ENCODE assay signal across 33 cellular contexts in the genomic region with DNA sequence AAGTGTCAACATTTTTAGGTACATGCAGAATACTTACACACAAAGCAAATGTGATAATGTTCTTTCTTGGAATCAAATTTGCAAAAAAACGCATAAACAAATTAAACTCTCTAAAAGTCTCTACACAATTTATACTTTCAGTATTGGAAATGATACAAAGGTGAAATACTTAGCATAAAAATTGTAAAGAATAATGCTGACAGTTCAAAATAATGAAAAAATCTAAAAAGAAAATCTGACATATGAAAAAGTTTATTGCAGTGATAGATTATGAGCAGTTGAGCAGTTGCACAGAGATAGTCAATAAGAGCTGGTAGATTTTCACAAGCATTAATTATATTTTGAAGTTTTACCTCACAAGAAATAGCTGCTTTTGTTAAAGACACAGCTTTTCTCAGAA.
"Had no signal": no experiment of that assay in that cellular context is flagged by ENCODE, and none has a peak within 500 bp of the region (broad histone marks: within the 10 kb centered on the region; RNA-seq: fewer than 3 reads in every experiment).

No MANE protein-coding gene starts in this region.

- H3K4me3 ChIP-seq: adrenal gland, ascending aorta, body of pancreas, breast epithelium, cardiac muscle cell had no signal

- H3K27ac ChIP-seq: adrenal gland, ascending aorta, body of pancreas, brain microvascular endothelial cell, breast epithelium, cardiac muscle cell had no signal

- FAIRE-seq: astrocyte, bronchial epithelial cell had no signal

- DNase-seq: activated effector memory CD4-positive, alpha-beta T cell treated with anti-CD3 and anti-CD28 coated beads, Interleukin-2, amount 50 U/mL, for 16 hours; activated effector memory CD4-positive, alpha-beta T cell treated with Interleukin-2 at 50 U/mL for 16 hours; activated gamma-delta T cell; activated gamma-delta T cell treated with Interleukin-2 at 50 U/mL for 16 hours; activated naive CD4-positive, alpha-beta T cell; activated naive CD4-positive, alpha-beta T cell treated with anti-CD3 and anti-CD28 coated beads for 36 hours; activated naive CD4-positive, alpha-beta T cell treated with anti-CD3 and anti-CD28 coated beads, Interleukin-2, amount 10 ng/mL, durations not matched to agents 7 days and 5 days; activated naive CD4-positive, alpha-beta T cell treated with anti-CD3 and anti-CD28 coated beads, Interleukin-2, amount 50 U/mL, for 16 hours; activated naive CD4-positive, alpha-beta T cell treated with Interleukin-2 at 50 U/mL for 16 hours; activated naive CD8-positive, alpha-beta T cell treated with anti-CD3 and anti-CD28 coated beads for 36 hours; activated naive CD8-positive, alpha-beta T cell treated with anti-CD3 and anti-CD28 coated beads, Interleukin-2, amount 10 ng/mL, durations not matched to agents 7 days and 5 days; activated naive CD8-positive, alpha-beta T cell treated with anti-CD3 and anti-CD28 coated beads, Interleukin-2, amount 50 U/mL, for 24 hours; activated T-cell treated with anti-CD3 and anti-CD28 coated beads, Interleukin-2, amount 50 U/mL, for 24 hours; activated T-cell treated with anti-CD3 and anti-CD28 coated beads, Interleukin-2, amount 50 U/mL, for 4 hours; activated T-cell treated with anti-CD3 and anti-CD28 coated beads, Interleukin-2, amount 50 U/mL, for 48 hours; activated T-cell treated with anti-CD3 and anti-CD28 coated beads, Interleukin-2, amount 50 U/mL, for 72 hours; adrenal gland; amniotic stem cell; amygdala; anterior cingulate cortex; aorta; body of pancreas; brain microvascular endothelial cell; caudate nucleus; central memory CD4-positive, alpha-beta T cell; cerebellar nuclear complex had no signal

- H3K36me3 ChIP-seq: adrenal gland, ascending aorta, brain microvascular endothelial cell, breast epithelium, cardiac muscle cell had no signal

- H3K4me1 ChIP-seq: adrenal gland, ascending aorta, body of pancreas, breast epithelium had no signal

- H3K9me3 ChIP-seq: adrenal gland, body of pancreas had no signal

- H3K27me3 ChIP-seq: adrenal gland, ascending aorta, body of pancreas, brain microvascular endothelial cell, breast epithelium, cardiac muscle cell had no signal

- ATAC-seq: activated naive CD4-positive, alpha-beta T cell treated with anti-CD3 and anti-CD28 coated beads, Interleukin-2, amount 50 U/mL, for 72 hours; activated naive CD8-positive, alpha-beta T cell treated with anti-CD3 and anti-CD28 coated beads, Interleukin-2, amount 50 U/mL, for 24 hours; activated T-cell treated with anti-CD3 and anti-CD28 coated beads, Interleukin-2, amount 50 U/mL, for 4 hours; activated T-cell treated with anti-CD3 and anti-CD28 coated beads, Interleukin-2, amount 50 U/mL, for 72 hours; activated T-helper 17 cell treated with anti-CD3 and anti-CD28 coated beads, Interleukin-2, amount 50 U/mL, for 72 hours; body of pancreas had no signal
